22 cellular contexts compared by ENCODE assay signal in the genomic region with DNA sequence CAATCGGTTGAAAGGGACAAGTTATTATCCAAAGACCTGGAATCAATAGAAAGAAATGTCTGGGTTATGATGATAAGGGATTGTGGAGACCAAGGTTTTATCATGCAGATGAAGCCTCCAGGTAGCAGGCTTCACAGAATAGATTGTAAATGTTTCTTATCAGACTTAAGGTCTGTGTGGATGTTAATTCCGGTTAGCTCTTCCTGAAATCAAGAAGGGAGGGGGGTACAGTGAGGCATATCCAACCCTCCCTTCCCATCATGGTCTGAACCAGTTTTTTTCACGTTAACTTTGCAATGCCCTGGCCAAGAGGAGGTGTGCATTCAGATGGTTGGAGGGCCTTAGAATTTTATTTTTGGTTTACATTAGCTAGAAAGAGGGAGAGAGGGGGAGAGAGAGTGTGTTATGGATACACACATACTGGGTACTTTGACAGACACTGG. TPM values are rescaled to one million over a fixed set of nuclear protein-coding genes. Genes with fewer than 3 reads are reported as not detected.
"Had no signal": no experiment of that assay in that cellular context is flagged by ENCODE, and none has a peak within 500 bp of the region (broad histone marks: within the 10 kb centered on the region; RNA-seq: fewer than 3 reads in every experiment).

No MANE protein-coding gene starts in this region.

- H3K36me3 Mint-ChIP-seq: naive B cell had no signal

- ATAC-seq: activated CD4-positive, CD25-positive, alpha-beta regulatory T cell treated with anti-CD3 and anti-CD28 coated beads, Interleukin-2, amount 50 U/mL, for 24 hours; effector memory CD8-positive, alpha-beta T cell; gastrocnemius medialis; heart left ventricle; sciatic nerve had no signal

- H3K9me3 Mint-ChIP-seq: activated naive CD8-positive, alpha-beta T cell treated with anti-CD3 and anti-CD28 coated beads, Interleukin-2, amount 10 ng/mL, durations not matched to agents 7 days and 5 days; effector memory CD8-positive, alpha-beta T cell; naive B cell; stimulated activated naive CD8-positive, alpha-beta T cell treated with anti-CD3 and anti-CD28 coated beads, Interleukin-15, amount 100 ng/mL, for 72 hours had no signal

- FAIRE-seq: islet of Langerhans, TTC549 had no signal

- H3K27me3 ChIP-seq: breast epithelium, gastrocnemius medialis, heart left ventricle, ovary, upper lobe of left lung had no signal

- H3K4me1 ChIP-seq: breast epithelium, gastrocnemius medialis, heart left ventricle, upper lobe of left lung had no signal

- H3K27me3 Mint-ChIP-seq: activated naive CD8-positive, alpha-beta T cell treated with anti-CD3 and anti-CD28 coated beads, Interleukin-2, amount 10 ng/mL, durations not matched to agents 7 days and 5 days; effector memory CD8-positive, alpha-beta T cell; naive B cell; stimulated activated naive CD8-positive, alpha-beta T cell treated with anti-CD3 and anti-CD28 coated beads, Interleukin-15, amount 100 ng/mL, for 72 hours had no signal

- H3K4me1 Mint-ChIP-seq: activated naive CD8-positive, alpha-beta T cell treated with anti-CD3 and anti-CD28 coated beads, Interleukin-2, amount 10 ng/mL, durations not matched to agents 7 days and 5 days had no signal

- H3K27ac ChIP-seq: breast epithelium, epithelial cell of prostate, gastrocnemius medialis, heart left ventricle, ovary, upper lobe of left lung had no signal

- H3K36me3 ChIP-seq: breast epithelium, gastrocnemius medialis, heart left ventricle, ovary, upper lobe of left lung had no signal

- DNase-seq: activated naive CD4-positive, alpha-beta T cell; activated naive CD8-positive, alpha-beta T cell treated with anti-CD3 and anti-CD28 coated beads, Interleukin-2, amount 10 ng/mL, durations not matched to agents 7 days and 5 days; activated T-cell treated with anti-CD3 and anti-CD28 coated beads for 4 hours; anterior cingulate cortex; cerebellar nuclear complex; effector memory CD8-positive, alpha-beta T cell; gastrocnemius medialis; heart left ventricle; naive B cell; ovary; stimulated activated CD4-positive, alpha-beta T cell treated with anti-CD3 and anti-CD28 coated beads, Interleukin-1b, Interleukin-23, amount 100 ng/mL, for 48 hours; stimulated activated naive CD8-positive, alpha-beta T cell treated with anti-CD3 and anti-CD28 coated beads, Interleukin-15, amount 100 ng/mL, for 72 hours; upper lobe of left lung had no signal

- H3K9me3 ChIP-seq: breast epithelium, gastrocnemius medialis, heart left ventricle, ovary, upper lobe of left lung had no signal

- H3K4me3 ChIP-seq: breast epithelium, gastrocnemius medialis, heart left ventricle, lung, ovary, upper lobe of left lung had no signal

- H3K27ac Mint-ChIP-seq: activated naive CD8-positive, alpha-beta T cell treated with anti-CD3 and anti-CD28 coated beads, Interleukin-2, amount 10 ng/mL, durations not matched to agents 7 days and 5 days; effector memory CD8-positive, alpha-beta T cell had no signal

- H3K4me3 Mint-ChIP-seq: activated naive CD8-positive, alpha-beta T cell treated with anti-CD3 and anti-CD28 coated beads, Interleukin-2, amount 10 ng/mL, durations not matched to agents 7 days and 5 days; effector memory CD8-positive, alpha-beta T cell; stimulated activated naive CD8-positive, alpha-beta T cell treated with anti-CD3 and anti-CD28 coated beads, Interleukin-15, amount 100 ng/mL, for 72 hours had no signal

RNA-seq across cellular contexts. Expression of a gene that starts 28.0 kb away (rescaled TPM):
- total RNA-seq: activated CD8-positive, alpha-beta memory T cell treated with anti-CD3 and anti-CD28 coated beads for 36 hours; activated naive CD8-positive, alpha-beta T cell treated with anti-CD3 and anti-CD28 coated beads, Interleukin-2, amount 10 ng/mL, durations not matched to agents 7 days and 5 days; T-helper 1 cell treated with Interleukin-12 subunit alpha and Interleukin-12 subunit beta and Interleukin-4 antibody, amounts not matched to agents 30 ng/mL and 1 ng/mL, for 36 hours had no signal
